ENCODE assay signal across 1 cellular context in genomic region chr9:126503333-126504085, GRCh38.
TF ChIP-seq lines count a peak whose summit lies in the region.

No MANE protein-coding gene starts in this region.

TF ChIP-seq in HepG2, 621 proteins besides CTCF, POLR2A, EP300 and RAD21 (continued from another document):
- TF ChIP-seq ZNF512 (CRISPR knock-in tag; IDR thresholded peaks at IDR 0.05) (no peak), RFXAP (CRISPR knock-in tag; IDR thresholded peaks at IDR 0.05; ENCODE audit: borderline replicate concordance) (no peak), CENPT (CRISPR knock-in tag; IDR thresholded peaks at IDR 0.05; ENCODE audit: low read depth) (no peak)
